In the genomic region with DNA sequence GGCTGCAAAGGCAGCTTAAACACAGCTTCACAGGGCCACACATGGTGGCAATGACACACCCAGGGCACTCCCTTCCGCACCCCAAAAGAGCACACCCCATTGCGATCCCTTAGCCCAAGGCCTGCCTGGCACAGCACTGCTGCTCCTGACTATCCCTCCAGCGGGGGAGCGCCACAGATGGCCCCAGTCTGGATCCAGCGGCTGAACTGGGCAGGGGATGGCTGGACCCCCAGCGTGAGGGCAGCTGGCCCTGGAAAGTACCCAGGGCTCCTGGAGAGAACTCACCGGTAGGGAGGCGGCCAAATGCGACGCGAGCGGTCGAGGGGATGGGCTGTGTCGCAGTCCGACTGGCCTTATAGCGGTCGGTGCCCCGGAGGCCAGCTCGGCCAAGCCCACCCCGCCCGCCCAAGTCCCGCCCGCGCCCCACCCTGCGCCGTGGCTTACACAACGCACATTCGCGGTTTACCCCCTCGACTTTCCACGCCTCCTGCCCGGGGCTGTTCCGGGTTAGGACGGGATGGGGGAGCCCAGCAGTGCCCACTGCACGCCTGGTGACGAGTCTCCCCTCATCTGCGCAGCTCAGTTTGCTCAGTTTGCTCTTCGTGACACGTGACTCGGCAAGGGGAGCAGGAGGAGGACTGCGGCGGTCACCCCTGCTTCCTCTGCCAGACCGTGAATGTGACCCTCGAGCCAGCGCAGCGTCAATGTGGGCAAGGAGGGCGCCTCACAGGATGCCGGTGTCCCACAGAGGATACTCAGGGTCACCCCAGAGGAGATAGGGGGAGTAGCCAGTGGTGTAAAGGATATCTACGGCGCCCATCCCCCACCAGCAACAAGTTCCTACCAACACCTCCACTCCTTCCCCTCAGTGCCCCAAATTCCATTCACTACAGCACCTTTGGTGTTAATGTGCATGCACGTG, we compare ENCODE assay signal across 1 cellular context.
TF ChIP-seq lines count a peak whose summit lies in the region.

A gene (minus strand): TSS at position 328 of the 922 bp plus-strand sequence. CDS start 652 bp downstream, outside the sequence.

TF ChIP-seq in H1, 55 proteins besides CTCF, POLR2A, EP300 and RAD21:
- TF ChIP-seq SRF (IDR thresholded peaks at IDR 0.05; ENCODE audit: low read depth, low read length): no peak
- TF ChIP-seq NRF1 (IDR thresholded peaks at IDR 0.05; ENCODE audit: low read depth, low read length): 0 out of 2 replicates have a peak, but pooled peaks have one; percentile 9
- peak; percentile 26 for TF ChIP-seq EZH2 (IDR thresholded peaks at IDR 0.05; ENCODE audit: low read depth, low read length, severe bottlenecking)
- TF ChIP-seq JUND (IDR thresholded peaks at IDR 0.05; ENCODE audit: low read length): no peak
- no peak for TF ChIP-seq CEBPB (IDR thresholded peaks at IDR 0.05; ENCODE audit: low read depth, low read length)
- TF ChIP-seq, protein P1, sequence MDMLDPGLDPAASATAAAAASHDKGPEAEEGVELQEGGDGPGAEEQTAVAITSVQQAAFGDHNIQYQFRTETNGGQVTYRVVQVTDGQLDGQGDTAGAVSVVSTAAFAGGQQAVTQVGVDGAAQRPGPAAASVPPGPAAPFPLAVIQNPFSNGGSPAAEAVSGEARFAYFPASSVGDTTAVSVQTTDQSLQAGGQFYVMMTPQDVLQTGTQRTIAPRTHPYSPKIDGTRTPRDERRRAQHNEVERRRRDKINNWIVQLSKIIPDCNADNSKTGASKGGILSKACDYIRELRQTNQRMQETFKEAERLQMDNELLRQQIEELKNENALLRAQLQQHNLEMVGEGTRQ (IDR thresholded peaks at IDR 0.05; ENCODE audit: low read length): peak; percentile 69
- TF ChIP-seq ASH2L (IDR thresholded peaks at IDR 0.05; ENCODE audit: low read length): peak; percentile 75
- TF ChIP-seq, protein P2, sequence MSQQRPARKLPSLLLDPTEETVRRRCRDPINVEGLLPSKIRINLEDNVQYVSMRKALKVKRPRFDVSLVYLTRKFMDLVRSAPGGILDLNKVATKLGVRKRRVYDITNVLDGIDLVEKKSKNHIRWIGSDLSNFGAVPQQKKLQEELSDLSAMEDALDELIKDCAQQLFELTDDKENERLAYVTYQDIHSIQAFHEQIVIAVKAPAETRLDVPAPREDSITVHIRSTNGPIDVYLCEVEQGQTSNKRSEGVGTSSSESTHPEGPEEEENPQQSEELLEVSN (IDR thresholded peaks at IDR 0.05): peak; percentile 67; the same call in 1 of the 2 replicates
- no peak for TF ChIP-seq RFX5 (IDR thresholded peaks at IDR 0.05; ENCODE audit: borderline replicate concordance, low read depth, low read length)
- TF ChIP-seq SUZ12 (IDR thresholded peaks at IDR 0.05; ENCODE audit: low read length): no peak
- no peak for TF ChIP-seq POLR2AphosphoS5 (IDR thresholded peaks at IDR 0.05; ENCODE audit: low read depth, low read length)
- no peak for TF ChIP-seq CBX5 (IDR thresholded peaks at IDR 0.05; ENCODE audit: low read depth, low read length)
- no peak for TF ChIP-seq SIRT6 (IDR thresholded peaks at IDR 0.05; ENCODE audit: low read length)
- no peak for TF ChIP-seq CHD1 (IDR thresholded peaks at IDR 0.05; ENCODE audit: low read depth, low read length)
- TF ChIP-seq TBP (IDR thresholded peaks at IDR 0.05; ENCODE audit: low read depth, low read length): no peak
- TF ChIP-seq, protein P3, sequence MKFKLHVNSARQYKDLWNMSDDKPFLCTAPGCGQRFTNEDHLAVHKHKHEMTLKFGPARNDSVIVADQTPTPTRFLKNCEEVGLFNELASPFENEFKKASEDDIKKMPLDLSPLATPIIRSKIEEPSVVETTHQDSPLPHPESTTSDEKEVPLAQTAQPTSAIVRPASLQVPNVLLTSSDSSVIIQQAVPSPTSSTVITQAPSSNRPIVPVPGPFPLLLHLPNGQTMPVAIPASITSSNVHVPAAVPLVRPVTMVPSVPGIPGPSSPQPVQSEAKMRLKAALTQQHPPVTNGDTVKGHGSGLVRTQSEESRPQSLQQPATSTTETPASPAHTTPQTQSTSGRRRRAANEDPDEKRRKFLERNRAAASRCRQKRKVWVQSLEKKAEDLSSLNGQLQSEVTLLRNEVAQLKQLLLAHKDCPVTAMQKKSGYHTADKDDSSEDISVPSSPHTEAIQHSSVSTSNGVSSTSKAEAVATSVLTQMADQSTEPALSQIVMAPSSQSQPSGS (IDR thresholded peaks at IDR 0.05; ENCODE audit: low read length): no peak
- no peak for TF ChIP-seq BACH1 (IDR thresholded peaks at IDR 0.05; ENCODE audit: low read length)
- TF ChIP-seq HDAC2 (IDR thresholded peaks at IDR 0.05; ENCODE audit: borderline replicate concordance in 1 of 2, low read depth in 2 of 2, low read length in 2 of 2): no peak
- no peak for TF ChIP-seq TEAD4 (IDR thresholded peaks at IDR 0.05; ENCODE audit: low read depth, low read length)
- TF ChIP-seq EGR1 (IDR thresholded peaks at IDR 0.05; ENCODE audit: borderline replicate concordance, low read depth, low read length): no peak
- TF ChIP-seq CREB1 (IDR thresholded peaks at IDR 0.05): no peak
- no peak for TF ChIP-seq SAP30 (IDR thresholded peaks at IDR 0.05; ENCODE audit: insufficient read depth, insufficient replicate concordance, low read length)
- no peak for TF ChIP-seq CBX8 (IDR thresholded peaks at IDR 0.05; ENCODE audit: borderline replicate concordance, low read depth, low read length)
- no peak for TF ChIP-seq TAF7 (optimal IDR thresholded peaks at IDR 0.05; ENCODE audit: borderline replicate concordance, low read depth, low read length)
- TF ChIP-seq SP2 (IDR thresholded peaks at IDR 0.05; ENCODE audit: low read length): no peak
- TF ChIP-seq SIN3A (conservative IDR thresholded peaks at IDR 0.05 in 1 of 2, IDR thresholded peaks at IDR 0.05 in 1 of 2; ENCODE audit: low read depth in 1 of 2, low read length in 2 of 2): no peak
- no peak for TF ChIP-seq CHD2 (IDR thresholded peaks at IDR 0.05; ENCODE audit: low read length)
- TF ChIP-seq, protein P4, sequence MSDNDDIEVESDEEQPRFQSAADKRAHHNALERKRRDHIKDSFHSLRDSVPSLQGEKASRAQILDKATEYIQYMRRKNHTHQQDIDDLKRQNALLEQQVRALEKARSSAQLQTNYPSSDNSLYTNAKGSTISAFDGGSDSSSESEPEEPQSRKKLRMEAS (IDR thresholded peaks at IDR 0.05): peak; percentile 68
- TF ChIP-seq TCF12 (IDR thresholded peaks at IDR 0.05; ENCODE audit: low read depth, low read length): no peak
- TF ChIP-seq SP1 (IDR thresholded peaks at IDR 0.05; ENCODE audit: low read depth, low read length): no peak
